ENCODE assay signal across 8 cellular contexts in genomic region chr2:3609279-3609673, GRCh38. TPM values are rescaled to one million over a fixed set of nuclear protein-coding genes. Genes with fewer than 3 reads are reported as not detected.
DNase-seq lines count a peak whose midpoint lies in the region; ATAC-seq, FAIRE-seq and TF ChIP-seq lines count a peak whose summit lies in the region.
"Not testable (repeated sequence)": the region's sequence is repeated elsewhere in the genome, so short reads cannot be mapped to it uniquely, and the experiment has no call there.
"Had no signal": no experiment of that assay in that cellular context is flagged by ENCODE, and none has a peak within 500 bp of the region (broad histone marks: within the 10 kb centered on the region; RNA-seq: fewer than 3 reads in every experiment).

No MANE protein-coding gene starts in this region.

- H4K20me1 ChIP-seq in SU-DHL-6 (ENCODE audit: low read depth, low read length), result not testable (repeated sequence)

- TF ChIP-seq CTCF in SU-DHL-6 (IDR thresholded peaks at IDR 0.05; ENCODE audit: insufficient read depth, low read length, poor library complexity, severe bottlenecking), result not testable (repeated sequence)

- not testable (repeated sequence) for H3K79me2 ChIP-seq in SU-DHL-6 (ENCODE audit: insufficient read depth, low read length)

- DNase-seq in GM12891 (ENCODE audit: insufficient read length, low spot score), result not testable (repeated sequence)
- peak; percentile 87 for DNase-seq in Jurkat, Clone E6-1 (ENCODE audit: low read depth, low spot score)
- DNase-seq in NCI-H2196 treated with DMSO at 0.1 percent for 48 hours (lab: John Stamatoyannopoulos, UW; ENCODE audit: unreplicated experiment), result peak; percentile 18
- peak; percentile 35 for DNase-seq in central memory CD4-positive, alpha-beta T cell

- ATAC-seq in GM19452 (IDR thresholded peaks at IDR 0.05; ENCODE audit: unreplicated experiment), result peak; percentile 53
- ATAC-seq in HG02759 (IDR thresholded peaks at IDR 0.05; ENCODE audit: unreplicated experiment), result peak; percentile 49

- not testable (repeated sequence) for H2AFZ ChIP-seq in SU-DHL-6 (ENCODE audit: low read depth, low read length, severe bottlenecking)

- not testable (repeated sequence) for TF ChIP-seq POLR2A in GM12891 (IDR thresholded peaks at IDR 0.05; ENCODE audit: low read depth, low read length)

- H3K27me3 ChIP-seq in SU-DHL-6 (ENCODE audit: low read length), result not testable (repeated sequence)

- H3K27ac ChIP-seq in SU-DHL-6 (ENCODE audit: low read depth, low read length), result peak overlapping the region; percentile 43; the same call in 1 of the 2 replicates

- not testable (repeated sequence) for H3K9me3 ChIP-seq in SU-DHL-6 (ENCODE audit: insufficient read depth, low read length)

- not testable (repeated sequence) for H3K4me2 ChIP-seq in SU-DHL-6 (ENCODE audit: low read depth, low read length, poor library complexity, severe bottlenecking)

- H3K4me3 ChIP-seq in Jurkat, Clone E6-1 (ENCODE audit: low read length); SU-DHL-6 (ENCODE audit: insufficient read depth, low read length, poor library complexity, severe bottlenecking): not testable (repeated sequence)

- not testable (repeated sequence) for H3K9me2 ChIP-seq in SU-DHL-6 (replicated peaks; ENCODE audit: insufficient read depth, low read length)

- FAIRE-seq in GM12891 (lab: Jason Lieb, UNC), result peak; percentile 43

- not testable (repeated sequence) for H3K36me3 ChIP-seq in SU-DHL-6 (ENCODE audit: low read length)

- H3K9ac ChIP-seq in SU-DHL-6 (ENCODE audit: low read length), result not testable (repeated sequence)

- not testable (repeated sequence) for H3F3A ChIP-seq in SU-DHL-6 (ENCODE audit: insufficient read depth)

RNA-seq across cellular contexts. Expression of gene COLEC11, which starts 14.4 kb away (rescaled TPM):
- 1.1 TPM for polyA plus RNA-seq in GM12891 (2012; ENCODE audit: low read depth, missing spikeins)
- polyA plus RNA-seq in Jurkat, Clone E6-1 (2012; ENCODE audit: insufficient read depth, insufficient read length), result not detected

RNA-seq across cellular contexts. Expression of gene RPS7, which starts 34.2 kb away (rescaled TPM):
- 3,128 TPM for polyA plus RNA-seq in GM12891 (2012; ENCODE audit: low read depth, missing spikeins)
- polyA plus RNA-seq in Jurkat, Clone E6-1 (2012; ENCODE audit: insufficient read depth, insufficient read length), result 4,149 TPM

RNA-seq across cellular contexts. Expression of gene ALLC, which starts 48.7 kb away (rescaled TPM):
- polyA plus RNA-seq in GM12891 (2012; ENCODE audit: low read depth, missing spikeins), result not detected
- polyA plus RNA-seq in Jurkat, Clone E6-1 (2012; ENCODE audit: insufficient read depth, insufficient read length), result not detected
- polyA plus RNA-seq: sigmoid colon had no signal

RNA-seq across cellular contexts. Expression of gene RNASEH1, which starts 51.1 kb away (rescaled TPM):
- 19.1 TPM for polyA plus RNA-seq in GM12891 (2012; ENCODE audit: low read depth, missing spikeins)
- 60.7 TPM for polyA plus RNA-seq in Jurkat, Clone E6-1 (2012; ENCODE audit: insufficient read depth, insufficient read length)
